In the genomic region with DNA sequence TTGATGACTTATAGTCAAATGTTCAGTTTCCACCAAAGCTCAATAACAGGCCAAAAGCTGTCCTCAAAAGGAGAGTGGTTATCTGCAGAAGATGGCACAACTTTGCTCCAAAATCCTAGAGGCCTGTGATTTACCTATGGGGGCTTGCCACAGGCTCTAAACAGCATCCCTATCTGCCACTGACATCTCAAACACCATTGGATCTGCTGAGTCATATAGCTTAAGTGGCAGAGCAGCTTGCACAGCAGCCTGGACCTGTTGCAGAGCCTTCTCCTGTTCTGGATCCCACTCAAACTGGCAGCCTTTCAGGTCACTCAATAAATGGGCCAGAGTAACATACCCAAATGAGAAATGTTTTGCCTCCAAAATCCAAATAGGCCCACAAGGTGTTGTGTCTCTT, we compare ENCODE assay signal across 8 cellular contexts.
"Had no signal": no experiment of that assay in that cellular context is flagged by ENCODE, and none has a peak within 500 bp of the region (broad histone marks: within the 10 kb centered on the region; RNA-seq: fewer than 3 reads in every experiment).

No MANE protein-coding gene starts in this region.

- H3K4me3 ChIP-seq: GM23248, HAP-1 had no signal

- H3K36me3 ChIP-seq: HAP-1 had no signal

- FAIRE-seq: HepG2 had no signal

- DNase-seq: GM23248, GOT3, H7, HFFc6, Kasumi-1, KG1 had no signal
